Comparison of ENCODE assay signal across 14 cellular contexts in genomic region chr9:138066049-138066448, GRCh38.
A peak's percentile ranks its signal among the peaks of the same experiment; 100 is the strongest.
DNase-seq lines count a peak whose midpoint lies in the region; ATAC-seq and TF ChIP-seq lines count a peak whose summit lies in the region.
"Had no signal": no experiment of that assay in that cellular context is flagged by ENCODE, and none has a peak within 500 bp of the region (broad histone marks: within the 10 kb centered on the region; RNA-seq: fewer than 3 reads in every experiment).

No MANE protein-coding gene starts in this region.

- no peaks in the 10 kb centered on the region for H3K9me3 ChIP-seq in suprapubic skin
- H3K9me3 ChIP-seq: pancreas, tibial nerve had no signal

- H3K27me3 ChIP-seq in suprapubic skin: peaks cover 25% of the 10 kb centered on the region
- H3K27me3 ChIP-seq: pancreas, tibial nerve had no signal

- no peaks in the 10 kb centered on the region for H3K36me3 ChIP-seq in suprapubic skin
- H3K36me3 ChIP-seq: pancreas, tibial nerve had no signal

- H3K27ac ChIP-seq in suprapubic skin: no peak overlapping the region
- H3K27ac ChIP-seq: pancreas, tibial nerve had no signal

- ATAC-seq in HG03469 (IDR thresholded peaks at IDR 0.05; ENCODE audit: unreplicated experiment) (no peak), GM21360 (IDR thresholded peaks at IDR 0.05; ENCODE audit: unreplicated experiment) (no peak)
- ATAC-seq: activated CD8-positive, alpha-beta T cell treated with anti-CD3 and anti-CD28 coated beads, Interleukin-2, amount 10 ng/mL, durations not matched to agents 7 days and 5 days; pancreas had no signal

- TF ChIP-seq CTCF in NB4 (IDR thresholded peaks at IDR 0.05; ENCODE audit: low read depth, low read length) (peak; percentile 7), suprapubic skin (IDR thresholded peaks at IDR 0.05) (no peak)

- H3K4me1 ChIP-seq in suprapubic skin: no peaks in the 10 kb centered on the region
- H3K4me1 ChIP-seq: pancreas, tibial nerve had no signal

- H3K4me3 ChIP-seq in NB4 (ENCODE audit: low read depth, low read length) (no peak overlapping the region), suprapubic skin (no peak overlapping the region)
- H3K4me3 ChIP-seq: pancreas, tibial nerve had no signal

- DNase-seq in activated CD8-positive, alpha-beta memory T cell treated with anti-CD3 and anti-CD28 coated beads, Interleukin-2, amount 50 U/mL, for 48 hours: peak; percentile 23
- no peak for DNase-seq in activated CD8-positive, alpha-beta memory T cell treated with anti-CD3 and anti-CD28 coated beads, Interleukin-2, amount 50 U/mL, for 4 hours
- DNase-seq in NB4 (ENCODE audit: low read depth) (no peak), iPS-NIHi7 (ENCODE audit: extremely low spot score) (peak; percentile 69), suprapubic skin (ENCODE audit: low spot score in 2 of 2) (peak; percentile 13 to 56)
- no peak for DNase-seq in activated CD4-positive, CD25-positive, alpha-beta regulatory T cell treated with anti-CD3 and anti-CD28 coated beads, Interleukin-2, amount 50 U/mL, for 72 hours
- DNase-seq: activated CD8-positive, alpha-beta T cell treated with anti-CD3 and anti-CD28 coated beads, Interleukin-2, amount 10 ng/mL, durations not matched to agents 7 days and 5 days; Calu3; NCI-H1436 treated with DMSO at 0.1 percent for 48 hours; stimulated activated naive CD4-positive, alpha-beta T cell had no signal

- TF ChIP-seq POLR2A in NB4 (IDR thresholded peaks at IDR 0.05; ENCODE audit: extremely low read depth, insufficient read length) (no peak), suprapubic skin (IDR thresholded peaks at IDR 0.05) (no peak)

- TF ChIP-seq EP300 in suprapubic skin (IDR thresholded peaks at IDR 0.05): no peak

- 73% methylated on average over 6 of the region's 6 CpGs for WGBS in suprapubic skin

Comparison
In these comparisons a context has a peak if more than half of its experiments do, and no peak if none do; other contexts are left out.
1. DNase-seq: peak in activated CD8-positive, alpha-beta memory T cell treated with anti-CD3 and anti-CD28 coated beads, Interleukin-2, amount 50 U/mL, for 48 hours (single experiment), iPS-NIHi7 (single experiment) and suprapubic skin (2 of 2); none in activated CD8-positive, alpha-beta memory T cell treated with anti-CD3 and anti-CD28 coated beads, Interleukin-2, amount 50 U/mL, for 4 hours (single experiment), NB4 (single experiment) and activated CD4-positive, CD25-positive, alpha-beta regulatory T cell treated with anti-CD3 and anti-CD28 coated beads, Interleukin-2, amount 50 U/mL, for 72 hours (single experiment).